Comparison of ENCODE assay signal across 1 cellular context in genomic region chr5:76363385-76364261, GRCh38.
TF ChIP-seq lines count a peak whose summit lies in the region.

No MANE protein-coding gene starts in this region.

TF ChIP-seq in K562, 482 proteins besides CTCF, POLR2A, EP300 and RAD21 (continued from another document and continues in another):
- TF ChIP-seq ARID4B (CRISPR knock-in tag; IDR thresholded peaks at IDR 0.05), result no peak
- TF ChIP-seq STAT5A (IDR thresholded peaks at IDR 0.05; ENCODE audit: borderline replicate concordance, low read length), result peak; percentile 65
- peak; percentile 69 for TF ChIP-seq RBBP5 (IDR thresholded peaks at IDR 0.05; ENCODE audit: borderline replicate concordance, insufficient read depth, low read length, poor library complexity, severe bottlenecking)
- TF ChIP-seq, protein P1, sequence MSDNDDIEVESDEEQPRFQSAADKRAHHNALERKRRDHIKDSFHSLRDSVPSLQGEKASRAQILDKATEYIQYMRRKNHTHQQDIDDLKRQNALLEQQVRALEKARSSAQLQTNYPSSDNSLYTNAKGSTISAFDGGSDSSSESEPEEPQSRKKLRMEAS (CRISPR knock-in tag; IDR thresholded peaks at IDR 0.05), result 0 out of 2 replicates have a peak, but pooled peaks have one; percentile 15
- TF ChIP-seq ZBTB9 (CRISPR knock-in tag; IDR thresholded peaks at IDR 0.05), result peak; percentile 97
- TF ChIP-seq ZBTB7A (IDR thresholded peaks at IDR 0.05; ENCODE audit: borderline replicate concordance, control insufficient read depth, low read depth, low read length), result peak; percentile 76; the same call in 1 of the 2 replicates
- peak; percentile 55; the same call in 1 of the 2 replicates for TF ChIP-seq SP1 (CRISPR knock-in tag; IDR thresholded peaks at IDR 0.05)
- TF ChIP-seq SMARCE1 (IDR thresholded peaks at IDR 0.05), result peak; percentile 80; the same call in 1 of the 2 replicates
- peak; percentile 29; the same call in 1 of the 2 replicates for TF ChIP-seq MAFG (tag; conservative IDR thresholded peaks at IDR 0.05)
- TF ChIP-seq MNT (conservative IDR thresholded peaks at IDR 0.05), result peak in 1 of 2 experiments; percentile 76; a peak in 2 of 4 replicates
- TF ChIP-seq UBTF (IDR thresholded peaks at IDR 0.05; ENCODE audit: borderline replicate concordance in 1 of 2, low read depth in 2 of 2, low read length in 2 of 2), result 0 out of 4 replicates have a peak, but pooled peaks of 1 of the 2 experiments have one; percentile 67
- peak; percentile 81 for TF ChIP-seq CTBP1 (IDR thresholded peaks at IDR 0.05; ENCODE audit: borderline replicate concordance)
- TF ChIP-seq CBFA2T2 (conservative IDR thresholded peaks at IDR 0.05), result peak; percentile 89
- no peak for TF ChIP-seq ZNF274 (IDR thresholded peaks at IDR 0.05; ENCODE audit: borderline replicate concordance, low read depth, low read length)
- peak in 1 of 2 experiments; percentile 89; a peak in 1 of 4 replicates for TF ChIP-seq NONO (IDR thresholded peaks at IDR 0.05; ENCODE audit: low read depth in 2 of 2, low read length in 1 of 2)
- TF ChIP-seq ZNF318 (IDR thresholded peaks at IDR 0.05; ENCODE audit: borderline replicate concordance in 1 of 2, low read depth in 1 of 2), result peak in 1 of 2 experiments; percentile 18; a peak in 1 of 4 replicates
- no peak for TF ChIP-seq NR2C2 (CRISPR knock-in tag; IDR thresholded peaks at IDR 0.05)
- TF ChIP-seq NR2C2 (tag; IDR thresholded peaks at IDR 0.05), result peak; percentile 72
- peak; percentile 63; the same call in 1 of the 2 replicates for TF ChIP-seq SMARCC2 (IDR thresholded peaks at IDR 0.05; ENCODE audit: low read depth)
- TF ChIP-seq PBX2 (CRISPR knock-in tag; IDR thresholded peaks at IDR 0.05; ENCODE audit: low read depth), result peak; percentile 52; the same call in 1 of the 2 replicates
- TF ChIP-seq PBX2 (tag; conservative IDR thresholded peaks at IDR 0.05; ENCODE audit: low read depth), result peak; percentile 76
- no peak for TF ChIP-seq FOXO4 (CRISPR knock-in tag; IDR thresholded peaks at IDR 0.05)
- TF ChIP-seq L3MBTL2 (IDR thresholded peaks at IDR 0.05), result peak; percentile 83
- TF ChIP-seq RBM22 (IDR thresholded peaks at IDR 0.05; ENCODE audit: low read depth, low read length, poor library complexity, severe bottlenecking), result no peak
- 0 out of 2 replicates have a peak, but pooled peaks have one; percentile 46 for TF ChIP-seq BACH1 (tag; IDR thresholded peaks at IDR 0.05)
- TF ChIP-seq PHF21A (IDR thresholded peaks at IDR 0.05; ENCODE audit: borderline replicate concordance, low read depth), result no peak
- peak; percentile 70 to 77 for TF ChIP-seq TRIM24 (IDR thresholded peaks at IDR 0.05)
- TF ChIP-seq CBFA2T3 (IDR thresholded peaks at IDR 0.05), result peak; percentile 94
